ENCODE assay signal across 11 cellular contexts in the genomic region with DNA sequence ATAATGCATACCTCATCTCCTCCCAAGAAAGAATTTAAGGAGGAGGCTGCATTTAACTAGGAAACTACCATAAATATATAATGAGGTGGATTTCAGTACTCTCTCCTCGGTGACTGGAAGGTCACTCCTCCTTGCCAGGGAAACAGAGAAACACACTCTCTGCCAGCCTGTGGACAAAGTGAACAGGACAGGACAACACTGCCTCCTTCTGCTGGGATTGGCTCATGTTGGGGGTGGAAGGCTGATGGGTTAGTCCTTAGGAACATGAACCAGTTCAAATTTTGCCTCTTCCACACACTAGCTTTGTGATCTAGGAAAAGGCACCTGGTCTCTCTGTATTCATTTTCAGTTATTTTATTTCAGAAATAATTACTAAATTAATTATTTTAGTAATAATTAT. TPM values are rescaled to one million over a fixed set of nuclear protein-coding genes. Genes with fewer than 3 reads are reported as not detected.
DNase-seq lines count a peak whose midpoint lies in the region; ATAC-seq and TF ChIP-seq lines count a peak whose summit lies in the region.
"Had no signal": no experiment of that assay in that cellular context is flagged by ENCODE, and none has a peak within 500 bp of the region (broad histone marks: within the 10 kb centered on the region; RNA-seq: fewer than 3 reads in every experiment).

No MANE protein-coding gene starts in this region.

- peak; percentile 33 for DNase-seq in choroid plexus epithelial cell (ENCODE audit: low read depth)
- peak in 1 of 2 donors; percentile 57 for DNase-seq in left lung
- DNase-seq in cortex of kidney (lab: John Stamatoyannopoulos, UW): no peak
- no peak for DNase-seq in inferior parietal cortex (ENCODE audit: extremely low spot score)
- DNase-seq in effector CD4-positive, alpha-beta T cell: no peak
- DNase-seq: activated T-cell treated with anti-CD3 and anti-CD28 coated beads, Interleukin-2, amount 50 U/mL, for 1 hour; DMS79 treated with DMSO at 0.1 percent for 48 hours had no signal

- intact Hi-C loops in left lung (cut with DNase I): no loop called here

- H3K27me3 ChIP-seq in Loucy (ENCODE audit: insufficient read depth, low read length, poor library complexity, severe bottlenecking): no peaks in the 10 kb centered on the region
- H3K27me3 ChIP-seq in left lung: no peaks in the 10 kb centered on the region

- no peaks in the 10 kb centered on the region for H3K79me2 ChIP-seq in Loucy (ENCODE audit: insufficient read depth, low read length)

- H3K9ac ChIP-seq in Loucy (ENCODE audit: low read depth, low read length, poor library complexity, severe bottlenecking): no peak overlapping the region

- no peaks in the 10 kb centered on the region for H3K9me2 ChIP-seq in Loucy (replicated peaks; ENCODE audit: low read depth, low read length)

- ATAC-seq in left lung (peak; percentile 98), HG03135 (IDR thresholded peaks at IDR 0.05; ENCODE audit: unreplicated experiment) (no peak)

- peak overlapping the region; percentile 71 for H3K4me2 ChIP-seq in Loucy (ENCODE audit: low read depth, low read length, poor library complexity, severe bottlenecking)

- H3K4me1 ChIP-seq in Loucy (ENCODE audit: insufficient read depth, low read length, poor library complexity, severe bottlenecking) (peaks cover 4% of the 10 kb centered on the region), left lung (peaks cover 0 to 13% of the 10 kb centered on the region in 2 donors)

- H3K27ac ChIP-seq in C4-2B: no peak overlapping the region
- no peak overlapping the region for H3K27ac ChIP-seq in left lung

- H3F3A ChIP-seq in Loucy (ENCODE audit: low read depth): no peaks in the 10 kb centered on the region

- H3K4me3 ChIP-seq in Loucy (ENCODE audit: low read length, poor library complexity, severe bottlenecking) (no peak overlapping the region), choroid plexus epithelial cell (ENCODE audit: low read depth, low read length) (no peak overlapping the region), left lung (no peak overlapping the region)

- H4K20me1 ChIP-seq in Loucy (ENCODE audit: insufficient read depth, low read length, poor library complexity, severe bottlenecking): no peaks in the 10 kb centered on the region

- no peak overlapping the region for H2AFZ ChIP-seq in Loucy (ENCODE audit: low read length)

- H3K36me3 ChIP-seq in Loucy (ENCODE audit: insufficient read depth, low read length) (no peaks in the 10 kb centered on the region), left lung (no peaks in the 10 kb centered on the region)

- H3K9me3 ChIP-seq in Loucy (ENCODE audit: insufficient read depth, low read depth, low read length) (no peaks in the 10 kb centered on the region), left lung (no peaks in the 10 kb centered on the region)

- TF ChIP-seq CTCF in C4-2B (conservative IDR thresholded peaks at IDR 0.05) (peak; percentile 24), Loucy (conservative IDR thresholded peaks at IDR 0.05; ENCODE audit: low read length) (no peak), choroid plexus epithelial cell (conservative IDR thresholded peaks at IDR 0.05; ENCODE audit: low read depth, low read length) (peak; percentile 57), left lung (IDR thresholded peaks at IDR 0.05) (peak; percentile 31 to 53)

RNA-seq across cellular contexts. Expression of a gene that starts 50.6 kb away (rescaled TPM):
- 100 to 1,000 TPM in 1 of 2 donors, 10 to 100 TPM in 1; 93.0 to 149 TPM for total RNA-seq in left lung
- total RNA-seq: OCI-LY7 had no signal
